9 cellular contexts compared by ENCODE assay signal in the genomic region with DNA sequence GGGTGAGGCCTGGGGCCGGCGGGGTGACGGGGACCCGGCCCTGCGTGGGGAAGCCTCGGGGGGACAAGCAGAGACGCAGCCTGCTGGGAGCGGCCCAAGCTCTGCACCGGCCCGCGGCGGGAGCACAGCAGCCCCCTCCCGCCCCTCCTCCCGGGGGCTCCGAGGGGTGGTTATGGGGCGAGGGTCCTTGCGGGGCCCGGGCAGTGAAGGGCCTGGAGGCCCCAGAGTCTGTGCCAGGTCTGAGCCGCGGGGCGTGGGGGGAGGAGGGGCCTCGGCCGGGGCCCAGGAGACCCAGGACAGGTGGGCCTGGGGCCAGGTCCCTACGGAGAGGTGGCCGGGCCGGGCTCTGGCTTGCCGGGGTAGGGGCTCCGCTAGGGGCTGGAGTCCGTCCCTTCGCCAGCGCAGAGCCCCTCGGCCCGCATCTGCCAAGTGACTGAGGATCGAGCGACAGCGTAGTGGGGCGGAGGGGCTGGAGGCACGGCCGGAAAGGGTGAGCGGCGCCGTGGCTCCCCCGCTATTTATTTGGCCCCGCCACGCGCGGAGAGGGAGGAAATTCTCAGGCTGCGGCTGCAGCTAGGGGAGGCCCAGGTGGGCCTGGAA. TPM values are rescaled to one million over a fixed set of nuclear protein-coding genes. Genes with fewer than 3 reads are reported as not detected.
DNase-seq lines count a peak whose midpoint lies in the region; ATAC-seq and TF ChIP-seq lines count a peak whose summit lies in the region.
"Had no signal": no experiment of that assay in that cellular context is flagged by ENCODE, and none has a peak within 500 bp of the region (broad histone marks: within the 10 kb centered on the region; RNA-seq: fewer than 3 reads in every experiment).

No MANE protein-coding gene starts in this region.

- H3K9me3 ChIP-seq in right lobe of liver = no peaks in the 10 kb centered on the region
- no peaks in the 10 kb centered on the region for H3K9me3 ChIP-seq in tibial nerve

- TF ChIP-seq CTCF in astrocyte of the cerebellum (IDR thresholded peaks at IDR 0.05; ENCODE audit: low read depth, low read length, missing control alignments) = no peak
- no peak for TF ChIP-seq CTCF in right lobe of liver (IDR thresholded peaks at IDR 0.05)
- TF ChIP-seq CTCF in tibial nerve (IDR thresholded peaks at IDR 0.05) = no peak

- no peak overlapping the region for H3K27ac ChIP-seq in right lobe of liver
- H3K27ac ChIP-seq in tibial nerve = peak overlapping the region; percentile 24 to 88 (median 72)

- peaks cover 25% of the 10 kb centered on the region for H3K4me1 Mint-ChIP-seq in activated CD4-positive, alpha-beta T cell treated with anti-CD3 and anti-CD28 coated beads, Interleukin-2, amount 10 ng/mL, durations not matched to agents 7 days and 5 days

- H3K36me3 ChIP-seq in right lobe of liver (no peaks in the 10 kb centered on the region), tibial nerve (peaks cover 0 to 30% (median 0%) of the 10 kb centered on the region in 3 donors)

- H3K4me3 Mint-ChIP-seq in activated CD4-positive, alpha-beta T cell treated with anti-CD3 and anti-CD28 coated beads, Interleukin-2, amount 10 ng/mL, durations not matched to agents 7 days and 5 days = peak overlapping the region; percentile 69

- H3K27me3 Mint-ChIP-seq in activated CD4-positive, alpha-beta T cell treated with anti-CD3 and anti-CD28 coated beads, Interleukin-2, amount 10 ng/mL, durations not matched to agents 7 days and 5 days = peaks cover 33% of the 10 kb centered on the region

- no peak for TF ChIP-seq EP300 in tibial nerve (IDR thresholded peaks at IDR 0.05)

- ATAC-seq in right lobe of liver = peak in 1 of 4 donors; percentile 2
- no peak for ATAC-seq in HG03520 (IDR thresholded peaks at IDR 0.05; ENCODE audit: unreplicated experiment)

- H3K4me3 ChIP-seq in astrocyte of the cerebellum (ENCODE audit: low read depth, low read length) (peak overlapping the region; percentile 50), right lobe of liver (peak overlapping the region; percentile 39 to 41 (median 40)), tibial nerve (peak overlapping the region; percentile 47 to 77 (median 55))

- POLR2A ChIA-PET in activated CD4-positive, alpha-beta T cell treated with anti-CD3 and anti-CD28 coated beads, Interleukin-2, amount 10 ng/mL, durations not matched to agents 7 days and 5 days (lab: Charles Lee) = no interaction called here

- intact Hi-C loops in right lobe of liver (cut with DNase I) = loop anchor here in 1 of 2 donors (10.0 kb wide), 1 partner anchor 152 kb away; no protein-coding TSS in a partner anchor

- no peak for DNase-seq in activated CD4-positive, alpha-beta T cell treated with anti-CD3 and anti-CD28 coated beads, Interleukin-2, amount 10 ng/mL, durations not matched to agents 7 days and 5 days
- no peak for DNase-seq in activated CD4-positive, alpha-beta T cell treated with anti-CD3 and anti-CD28 coated beads for 1 hour
- no peak for DNase-seq in astrocyte of the cerebellum (ENCODE audit: low read depth)
- DNase-seq in right lobe of liver = peak in 2 of 3 donors; percentile 27 to 50
- no peak for DNase-seq in tibial nerve (ENCODE audit: low spot score in 2 of 2)
- DNase-seq in HUDEP-2 (lab: John Stamatoyannopoulos, UW; ENCODE audit: unreplicated experiment in 76 of 76) = no peak
- no peak for DNase-seq in NCI-H345 treated with DMSO at 0.1 percent for 48 hours (lab: John Stamatoyannopoulos, UW; ENCODE audit: unreplicated experiment)

- in situ Hi-C loops in astrocyte of the cerebellum (cut with HindIII; ENCODE audit: low sequenced_read_pairs) = no loop called here

- H3K27me3 ChIP-seq in right lobe of liver = no peaks in the 10 kb centered on the region
- H3K27me3 ChIP-seq in tibial nerve = peaks cover 0 to 13% of the 10 kb centered on the region in 2 donors

- CTCF ChIA-PET in activated CD4-positive, alpha-beta T cell treated with anti-CD3 and anti-CD28 coated beads, Interleukin-2, amount 10 ng/mL, durations not matched to agents 7 days and 5 days (lab: Charles Lee) = no interaction called here

- no peaks in the 10 kb centered on the region for H3K9me3 Mint-ChIP-seq in activated CD4-positive, alpha-beta T cell treated with anti-CD3 and anti-CD28 coated beads, Interleukin-2, amount 10 ng/mL, durations not matched to agents 7 days and 5 days

- no peaks in the 10 kb centered on the region for H3K36me3 Mint-ChIP-seq in activated CD4-positive, alpha-beta T cell treated with anti-CD3 and anti-CD28 coated beads, Interleukin-2, amount 10 ng/mL, durations not matched to agents 7 days and 5 days (ENCODE audit: low read depth)

- H3K4me1 ChIP-seq in right lobe of liver (peaks cover 0 to 17% (median 0%) of the 10 kb centered on the region in 4 donors), tibial nerve (peaks cover 0 to 31% (median 25%) of the 10 kb centered on the region in 4 donors)

- 3% methylated on average over 6 of the region's 48 CpGs for WGBS in right lobe of liver (ENCODE audit: insufficient coverage, low coverage, low lambda C conversion rate, missing lambda C conversion rate)
- 2 to 4% methylated on average over 24 to 30 of the region's 48 CpGs for WGBS in tibial nerve, 2 donors

- H3K27ac Mint-ChIP-seq in activated CD4-positive, alpha-beta T cell treated with anti-CD3 and anti-CD28 coated beads, Interleukin-2, amount 10 ng/mL, durations not matched to agents 7 days and 5 days = peak overlapping the region; percentile 77

- no peak for TF ChIP-seq POLR2A in right lobe of liver (IDR thresholded peaks at IDR 0.05)
- no peak for TF ChIP-seq POLR2A in tibial nerve (IDR thresholded peaks at IDR 0.05)

RNA-seq across cellular contexts. Expression of gene TMEM121, which starts 0.5 kb away (rescaled TPM):
- 1 to 10 TPM; 4.6 TPM for total RNA-seq in activated CD4-positive, alpha-beta T cell treated with anti-CD3 and anti-CD28 coated beads, Interleukin-2, amount 10 ng/mL, durations not matched to agents 7 days and 5 days
- total RNA-seq in right lobe of liver = 1 to 10 TPM in 5 of 6 experiments, under 1 TPM in 1; 0.74 to 3.2 (median 2.2) TPM
- total RNA-seq in tibial nerve = 10 to 100 TPM; 15.1 to 28.2 (median 20.1) TPM

RNA-seq across cellular contexts. Expression of gene TEDC1, which starts 35.8 kb away (rescaled TPM):
- total RNA-seq in activated CD4-positive, alpha-beta T cell treated with anti-CD3 and anti-CD28 coated beads, Interleukin-2, amount 10 ng/mL, durations not matched to agents 7 days and 5 days = 10 to 100 TPM; 40.7 to 53.2 TPM
- 1 to 10 TPM; 2.2 to 8.1 (median 3.9) TPM for total RNA-seq in right lobe of liver
- 10 to 100 TPM in 3 of 4 donors, 1 to 10 TPM in 1; 5.5 to 20.4 (median 14.2) TPM for total RNA-seq in tibial nerve

RNA-seq across cellular contexts. Expression of gene CRIP1, which starts 40.2 kb away (rescaled TPM):
- total RNA-seq in activated CD4-positive, alpha-beta T cell treated with anti-CD3 and anti-CD28 coated beads, Interleukin-2, amount 10 ng/mL, durations not matched to agents 7 days and 5 days = 100 to 1,000 TPM; 702 to 753 TPM
- total RNA-seq in right lobe of liver (1 to 10 TPM in 5 of 6 experiments, under 1 TPM in 1; 0.79 to 5.4 (median 2.7) TPM), tibial nerve (10 to 100 TPM; 26.4 to 77.8 (median 33.5) TPM)
- total RNA-seq: M059J had no signal

RNA-seq across cellular contexts. Expression of gene CRIP2, which starts 52.3 kb away (rescaled TPM):
- 1 to 10 TPM in 1 of 2 experiments, under 1 TPM in 1; 0.64 to 1.8 TPM for total RNA-seq in activated CD4-positive, alpha-beta T cell treated with anti-CD3 and anti-CD28 coated beads, Interleukin-2, amount 10 ng/mL, durations not matched to agents 7 days and 5 days
- total RNA-seq in right lobe of liver = 10 to 100 TPM; 11.2 to 50.0 (median 27.5) TPM
- 100 to 1,000 TPM; 161 to 268 (median 208) TPM for total RNA-seq in tibial nerve

Comparison
In these comparisons a context has a peak if more than half of its experiments do, and no peak if none do; other contexts are left out.
1. DNase-seq: peak in right lobe of liver (2 of 3); none in activated CD4-positive, alpha-beta T cell treated with anti-CD3 and anti-CD28 coated beads, Interleukin-2, amount 10 ng/mL, durations not matched to agents 7 days and 5 days (single experiment), activated CD4-positive, alpha-beta T cell treated with anti-CD3 and anti-CD28 coated beads for 1 hour (single experiment), astrocyte of the cerebellum (single experiment), tibial nerve (0 of 2), HUDEP-2 (0 of 76) and NCI-H345 treated with DMSO at 0.1 percent for 48 hours (single experiment).
2. H3K27ac ChIP-seq: peak in tibial nerve (4 of 4); none in right lobe of liver (0 of 3).
3. RNA of gene CRIP1, which starts 40.2 kb away (total RNA-seq): 702 to 753 TPM in activated CD4-positive, alpha-beta T cell treated with anti-CD3 and anti-CD28 coated beads, Interleukin-2, amount 10 ng/mL, durations not matched to agents 7 days and 5 days; 26.4 to 77.8 TPM in tibial nerve and 0.79 to 5.4 TPM in right lobe of liver; every median in the first group is over 4 times any median in the second.
4. Peak in every context shown above with its lines, with median percentiles within 50 percentile points of each other: H3K4me3 ChIP-seq.